ENCODE assay signal across 19 cellular contexts in genomic region chr2:38057651-38058410, GRCh38. TPM values are rescaled to one million over a fixed set of nuclear protein-coding genes. Genes with fewer than 3 reads are reported as not detected.
DNase-seq lines count a peak whose midpoint lies in the region; ATAC-seq and TF ChIP-seq lines count a peak whose summit lies in the region.
"Had no signal": no experiment of that assay in that cellular context is flagged by ENCODE, and none has a peak within 500 bp of the region (broad histone marks: within the 10 kb centered on the region; RNA-seq: fewer than 3 reads in every experiment).

No MANE protein-coding gene starts in this region.

- H3K4me1 Mint-ChIP-seq in activated CD4-positive, alpha-beta T cell treated with anti-CD3 and anti-CD28 coated beads for 36 hours, result peaks cover 21% of the 10 kb centered on the region
- H3K4me1 Mint-ChIP-seq in stimulated activated naive B cell treated with anti-CD40 and anti-IgM and Interleukin-4, amounts not matched to agents 10 μg/mL and 1 μg/mL and 100 μg/mL, for 72 hours, result peaks cover 12 to 17% of the 10 kb centered on the region in 2 donors
- H3K4me1 Mint-ChIP-seq: activated CD4-positive, alpha-beta memory T cell treated with anti-CD3 and anti-CD28 coated beads, Interleukin-2, amount 10 ng/mL, durations not matched to agents 7 days and 5 days had no signal

- H3K4me3 ChIP-seq in colonic mucosa, result no peak overlapping the region
- H3K4me3 ChIP-seq: lower lobe of right lung, tibial nerve had no signal

- no peak overlapping the region for H3K27ac Mint-ChIP-seq in activated CD4-positive, alpha-beta T cell treated with anti-CD3 and anti-CD28 coated beads for 36 hours
- H3K27ac Mint-ChIP-seq in stimulated activated naive B cell treated with anti-CD40 and anti-IgM and Interleukin-4, amounts not matched to agents 10 μg/mL and 1 μg/mL and 100 μg/mL, for 72 hours, result peak overlapping the region; percentile 57
- H3K27ac Mint-ChIP-seq: activated CD4-positive, alpha-beta memory T cell treated with anti-CD3 and anti-CD28 coated beads, Interleukin-2, amount 10 ng/mL, durations not matched to agents 7 days and 5 days; activated T-cell treated with anti-CD3 and anti-CD28 coated beads, Interleukin-2, amount 50 U/mL, for 72 hours had no signal

- no peak overlapping the region for H3K9ac ChIP-seq in colonic mucosa (ENCODE audit: low read depth in 2 of 2, low read length in 2 of 2)

- no peak for TF ChIP-seq CTCF in colonic mucosa (IDR thresholded peaks at IDR 0.05)

- no peak overlapping the region for H3K4me3 Mint-ChIP-seq in activated CD4-positive, alpha-beta T cell treated with anti-CD3 and anti-CD28 coated beads for 36 hours
- H3K4me3 Mint-ChIP-seq in stimulated activated naive B cell treated with anti-CD40 and anti-IgM and Interleukin-4, amounts not matched to agents 10 μg/mL and 1 μg/mL and 100 μg/mL, for 72 hours, result no peak overlapping the region
- H3K4me3 Mint-ChIP-seq: activated CD4-positive, alpha-beta memory T cell treated with anti-CD3 and anti-CD28 coated beads, Interleukin-2, amount 10 ng/mL, durations not matched to agents 7 days and 5 days; activated T-cell treated with anti-CD3 and anti-CD28 coated beads, Interleukin-2, amount 50 U/mL, for 72 hours; naive thymus-derived CD4-positive, alpha-beta T cell had no signal

- CTCF ChIA-PET in activated CD4-positive, alpha-beta T cell treated with anti-CD3 and anti-CD28 coated beads for 36 hours (lab: Charles Lee), result interaction anchor here (0.7 to 1.5 kb wide), 4 partner anchors 15 to 375 kb away, joined by 3 read pairs; no protein-coding TSS in a partner anchor

- no peaks in the 10 kb centered on the region for H3K36me3 ChIP-seq in colonic mucosa
- H3K36me3 ChIP-seq: lower lobe of right lung, tibial nerve had no signal

- no peak overlapping the region for H3K27ac ChIP-seq in colonic mucosa
- H3K27ac ChIP-seq: 22Rv1, lower lobe of right lung, tibial nerve had no signal

- no peaks in the 10 kb centered on the region for H3K4me1 ChIP-seq in colonic mucosa
- H3K4me1 ChIP-seq: lower lobe of right lung had no signal

- peak; percentile 44 for ATAC-seq in activated CD4-positive, alpha-beta T cell treated with anti-CD3 and anti-CD28 coated beads for 36 hours
- peak in 1 of 2 donors; percentile 56 for ATAC-seq in stimulated activated naive B cell treated with anti-CD40 and anti-IgM and Interleukin-4, amounts not matched to agents 10 μg/mL and 1 μg/mL and 100 μg/mL, for 72 hours (replicated peaks)
- ATAC-seq: activated T-cell treated with anti-CD3 and anti-CD28 coated beads, Interleukin-2, amount 50 U/mL, for 72 hours; lower lobe of right lung; naive thymus-derived CD4-positive, alpha-beta T cell had no signal

- H3K36me3 Mint-ChIP-seq in activated CD4-positive, alpha-beta T cell treated with anti-CD3 and anti-CD28 coated beads for 36 hours (ENCODE audit: low read depth), result no peaks in the 10 kb centered on the region
- peaks cover 4 to 13% of the 10 kb centered on the region in 2 donors for H3K36me3 Mint-ChIP-seq in stimulated activated naive B cell treated with anti-CD40 and anti-IgM and Interleukin-4, amounts not matched to agents 10 μg/mL and 1 μg/mL and 100 μg/mL, for 72 hours

- DNase-seq in activated CD4-positive, alpha-beta T cell treated with anti-CD3 and anti-CD28 coated beads for 36 hours, result peak; percentile 24
- DNase-seq in activated CD4-positive, alpha-beta T cell treated with anti-CD3 and anti-CD28 coated beads for 48 hours, result no peak
- DNase-seq in NOMO-1 treated with DMSO at 0.1 percent for 48 hours (lab: John Stamatoyannopoulos, UW; ENCODE audit: unreplicated experiment) (peak; percentile 71), astrocyte of the hippocampus (ENCODE audit: low read depth, low spot score) (peak; percentile 43), NCI-H146 (lab: John Stamatoyannopoulos, UW) (no peak), colonic mucosa (no peak), HuH-7.5 (ENCODE audit: low spot score) (no peak)
- no peak for DNase-seq in stimulated activated naive B cell treated with anti-CD40 and anti-IgM and Interleukin-4, amounts not matched to agents 10 μg/mL and 1 μg/mL and 100 μg/mL, for 72 hours
- DNase-seq: activated CD4-positive, alpha-beta memory T cell treated with anti-CD3 and anti-CD28 coated beads, Interleukin-2, amount 10 ng/mL, durations not matched to agents 7 days and 5 days; activated T-cell treated with anti-CD3 and anti-CD28 coated beads, Interleukin-2, amount 50 U/mL, for 72 hours; C1 segment of cervical spinal cord; DMS53; foreskin fibroblast; lower lobe of right lung; naive thymus-derived CD4-positive, alpha-beta T cell; NCI-H1105; posterior cingulate gyrus had no signal

- H3K9me3 ChIP-seq in colonic mucosa, result no peaks in the 10 kb centered on the region
- H3K9me3 ChIP-seq: lower lobe of right lung, tibial nerve had no signal

- H3K27me3 Mint-ChIP-seq in activated CD4-positive, alpha-beta T cell treated with anti-CD3 and anti-CD28 coated beads for 36 hours, result peaks cover 18% of the 10 kb centered on the region
- H3K27me3 Mint-ChIP-seq in stimulated activated naive B cell treated with anti-CD40 and anti-IgM and Interleukin-4, amounts not matched to agents 10 μg/mL and 1 μg/mL and 100 μg/mL, for 72 hours, result peaks cover 9 to 31% of the 10 kb centered on the region in 2 donors

- no peaks in the 10 kb centered on the region for H3K27me3 ChIP-seq in colonic mucosa
- H3K27me3 ChIP-seq: tibial nerve had no signal

- no peaks in the 10 kb centered on the region for H3K9me3 Mint-ChIP-seq in activated CD4-positive, alpha-beta T cell treated with anti-CD3 and anti-CD28 coated beads for 36 hours (ENCODE audit: low read depth)
- peaks cover 0 to 4% of the 10 kb centered on the region in 2 donors for H3K9me3 Mint-ChIP-seq in stimulated activated naive B cell treated with anti-CD40 and anti-IgM and Interleukin-4, amounts not matched to agents 10 μg/mL and 1 μg/mL and 100 μg/mL, for 72 hours
- H3K9me3 Mint-ChIP-seq: activated CD4-positive, alpha-beta memory T cell treated with anti-CD3 and anti-CD28 coated beads, Interleukin-2, amount 10 ng/mL, durations not matched to agents 7 days and 5 days; activated T-cell treated with anti-CD3 and anti-CD28 coated beads, Interleukin-2, amount 50 U/mL, for 72 hours had no signal

- intact Hi-C loops in activated CD4-positive, alpha-beta T cell treated with anti-CD3 and anti-CD28 coated beads for 36 hours (cut with DNase I, micrococcal nuclease), result no loop called here
- intact Hi-C loops in colonic mucosa (cut with DNase I), result no loop called here

- POLR2A ChIA-PET in activated CD4-positive, alpha-beta T cell treated with anti-CD3 and anti-CD28 coated beads for 36 hours (lab: Charles Lee), result interaction anchor here (0.6 kb wide), 2 partner anchors 229 to 1411 kb away, joined by 3 to 4 read pairs; no protein-coding TSS in a partner anchor

RNA-seq across cellular contexts. Expression of gene CYP1B1, which starts 18.1 kb away (rescaled TPM):
- 1 to 10 TPM; 6.3 TPM for total RNA-seq in activated CD4-positive, alpha-beta T cell treated with anti-CD3 and anti-CD28 coated beads for 36 hours
- 1 to 10 TPM; 1.3 to 3.5 TPM for total RNA-seq in colonic mucosa

Comparison
In these comparisons a context has a peak if more than half of its experiments do, and no peak if none do; other contexts are left out.
1. DNase-seq: peak in activated CD4-positive, alpha-beta T cell treated with anti-CD3 and anti-CD28 coated beads for 36 hours (single experiment), NOMO-1 treated with DMSO at 0.1 percent for 48 hours (single experiment) and astrocyte of the hippocampus (single experiment); none in activated CD4-positive, alpha-beta T cell treated with anti-CD3 and anti-CD28 coated beads for 48 hours (single experiment), stimulated activated naive B cell treated with anti-CD40 and anti-IgM and Interleukin-4, amounts not matched to agents 10 μg/mL and 1 μg/mL and 100 μg/mL, for 72 hours (single experiment), NCI-H146 (single experiment), colonic mucosa (single experiment) and HuH-7.5 (single experiment).